2 cellular contexts compared by ENCODE assay signal in the genomic region with DNA sequence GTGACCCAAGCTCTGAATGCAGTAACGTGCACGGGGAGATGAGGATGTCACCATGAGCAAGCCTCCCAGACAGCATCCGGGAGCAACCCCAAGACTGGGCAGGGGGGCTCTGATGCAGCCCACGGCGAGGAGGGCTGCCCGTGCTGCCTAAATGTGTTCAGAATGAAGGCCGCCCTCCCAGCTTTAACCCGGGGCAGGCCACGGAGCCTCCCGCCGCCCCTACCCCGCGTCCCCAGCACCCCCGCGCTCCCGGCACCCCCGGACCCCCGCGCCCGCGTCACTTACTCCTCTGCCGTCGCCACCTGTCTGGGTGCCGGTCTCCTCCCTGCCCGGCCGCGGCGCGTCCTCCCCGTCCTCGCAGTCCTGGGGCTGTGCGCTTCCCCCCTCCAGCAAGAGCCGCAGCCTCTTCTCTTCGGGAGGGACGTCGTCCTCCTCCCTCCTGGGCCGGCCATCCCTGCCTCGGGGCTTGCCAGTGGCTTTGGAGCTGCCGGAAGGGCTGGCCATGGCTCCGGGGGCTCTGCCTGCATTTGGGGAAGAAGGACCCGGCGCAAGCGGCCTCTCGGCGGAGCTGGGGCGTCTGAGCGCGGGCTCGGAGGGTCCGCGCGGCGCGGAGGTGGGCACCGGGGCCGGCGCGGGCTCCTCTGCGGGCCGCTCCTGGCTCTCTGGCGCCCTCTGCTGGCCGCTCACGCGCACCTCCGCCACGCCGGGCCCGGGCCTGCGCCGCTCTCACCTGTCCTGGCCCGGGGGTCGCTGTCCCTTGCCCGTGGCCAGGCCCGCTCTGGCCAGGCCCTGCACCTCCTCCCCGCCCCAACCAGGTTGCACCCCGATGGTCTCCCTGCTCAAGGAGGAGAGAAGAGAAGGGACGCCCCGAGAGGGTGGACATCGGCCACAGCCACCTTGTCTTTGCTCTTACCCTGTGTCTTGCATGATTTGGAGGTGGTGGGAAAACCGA.
TF ChIP-seq lines count a peak whose summit lies in the region.

No MANE protein-coding gene starts in this region.

TF ChIP-seq in HEK293, 187 proteins besides CTCF, POLR2A, EP300 and RAD21:
- TF ChIP-seq ZNF677 (tag by site-specific recombination; IDR thresholded peaks at IDR 0.05): peak; percentile 29; the same call in 1 of the 2 replicates
- TF ChIP-seq, protein P1, sequence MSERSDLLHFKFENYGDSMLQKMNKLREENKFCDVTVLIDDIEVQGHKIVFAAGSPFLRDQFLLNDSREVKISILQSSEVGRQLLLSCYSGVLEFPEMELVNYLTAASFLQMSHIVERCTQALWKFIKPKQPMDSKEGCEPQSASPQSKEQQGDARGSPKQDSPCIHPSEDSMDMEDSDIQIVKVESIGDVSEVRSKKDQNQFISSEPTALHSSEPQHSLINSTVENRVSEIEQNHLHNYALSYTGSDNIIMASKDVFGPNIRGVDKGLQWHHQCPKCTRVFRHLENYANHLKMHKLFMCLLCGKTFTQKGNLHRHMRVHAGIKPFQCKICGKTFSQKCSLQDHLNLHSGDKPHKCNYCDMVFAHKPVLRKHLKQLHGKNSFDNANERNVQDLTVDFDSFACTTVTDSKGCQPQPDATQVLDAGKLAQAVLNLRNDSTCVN (tag by site-specific recombination; optimal IDR thresholded peaks at IDR 0.05): peak; percentile 93
- TF ChIP-seq GLIS2 (tag by site-specific recombination; IDR thresholded peaks at IDR 0.05): 0 out of 2 replicates have a peak, but pooled peaks have one; percentile 30
- TF ChIP-seq, protein P2, sequence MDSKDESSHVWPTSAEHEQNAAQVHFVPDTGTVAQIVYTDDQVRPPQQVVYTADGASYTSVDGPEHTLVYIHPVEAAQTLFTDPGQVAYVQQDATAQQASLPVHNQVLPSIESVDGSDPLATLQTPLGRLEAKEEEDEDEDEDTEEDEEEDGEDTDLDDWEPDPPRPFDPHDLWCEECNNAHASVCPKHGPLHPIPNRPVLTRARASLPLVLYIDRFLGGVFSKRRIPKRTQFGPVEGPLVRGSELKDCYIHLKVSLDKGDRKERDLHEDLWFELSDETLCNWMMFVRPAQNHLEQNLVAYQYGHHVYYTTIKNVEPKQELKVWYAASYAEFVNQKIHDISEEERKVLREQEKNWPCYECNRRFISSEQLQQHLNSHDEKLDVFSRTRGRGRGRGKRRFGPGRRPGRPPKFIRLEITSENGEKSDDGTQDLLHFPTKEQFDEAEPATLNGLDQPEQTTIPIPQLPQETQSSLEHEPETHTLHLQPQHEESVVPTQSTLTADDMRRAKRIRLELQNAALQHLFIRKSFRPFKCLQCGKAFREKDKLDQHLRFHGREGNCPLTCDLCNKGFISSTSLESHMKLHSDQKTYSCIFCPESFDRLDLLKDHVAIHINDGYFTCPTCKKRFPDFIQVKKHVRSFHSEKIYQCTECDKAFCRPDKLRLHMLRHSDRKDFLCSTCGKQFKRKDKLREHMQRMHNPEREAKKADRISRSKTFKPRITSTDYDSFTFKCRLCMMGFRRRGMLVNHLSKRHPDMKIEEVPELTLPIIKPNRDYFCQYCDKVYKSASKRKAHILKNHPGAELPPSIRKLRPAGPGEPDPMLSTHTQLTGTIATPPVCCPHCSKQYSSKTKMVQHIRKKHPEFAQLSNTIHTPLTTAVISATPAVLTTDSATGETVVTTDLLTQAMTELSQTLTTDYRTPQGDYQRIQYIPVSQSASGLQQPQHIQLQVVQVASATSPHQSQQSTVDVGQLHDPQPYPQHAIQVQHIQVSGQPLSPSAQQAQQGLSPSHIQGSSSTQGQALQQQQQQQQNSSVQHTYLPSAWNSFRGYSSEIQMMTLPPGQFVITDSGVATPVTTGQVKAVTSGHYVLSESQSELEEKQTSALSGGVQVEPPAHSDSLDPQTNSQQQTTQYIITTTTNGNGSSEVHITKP (tag by site-specific recombination; IDR thresholded peaks at IDR 0.05): peak; percentile 57
- 0 out of 2 replicates have a peak, but pooled peaks have one; percentile 41 for TF ChIP-seq ZBTB8A (tag by site-specific recombination; IDR thresholded peaks at IDR 0.05)
- TF ChIP-seq, protein P3, sequence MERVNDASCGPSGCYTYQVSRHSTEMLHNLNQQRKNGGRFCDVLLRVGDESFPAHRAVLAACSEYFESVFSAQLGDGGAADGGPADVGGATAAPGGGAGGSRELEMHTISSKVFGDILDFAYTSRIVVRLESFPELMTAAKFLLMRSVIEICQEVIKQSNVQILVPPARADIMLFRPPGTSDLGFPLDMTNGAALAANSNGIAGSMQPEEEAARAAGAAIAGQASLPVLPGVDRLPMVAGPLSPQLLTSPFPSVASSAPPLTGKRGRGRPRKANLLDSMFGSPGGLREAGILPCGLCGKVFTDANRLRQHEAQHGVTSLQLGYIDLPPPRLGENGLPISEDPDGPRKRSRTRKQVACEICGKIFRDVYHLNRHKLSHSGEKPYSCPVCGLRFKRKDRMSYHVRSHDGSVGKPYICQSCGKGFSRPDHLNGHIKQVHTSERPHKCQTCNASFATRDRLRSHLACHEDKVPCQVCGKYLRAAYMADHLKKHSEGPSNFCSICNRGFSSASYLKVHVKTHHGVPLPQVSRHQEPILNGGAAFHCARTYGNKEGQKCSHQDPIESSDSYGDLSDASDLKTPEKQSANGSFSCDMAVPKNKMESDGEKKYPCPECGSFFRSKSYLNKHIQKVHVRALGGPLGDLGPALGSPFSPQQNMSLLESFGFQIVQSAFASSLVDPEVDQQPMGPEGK (tag by site-specific recombination; IDR thresholded peaks at IDR 0.05): peak; percentile 53; the same call in 1 of the 2 replicates
- TF ChIP-seq, protein P4, sequence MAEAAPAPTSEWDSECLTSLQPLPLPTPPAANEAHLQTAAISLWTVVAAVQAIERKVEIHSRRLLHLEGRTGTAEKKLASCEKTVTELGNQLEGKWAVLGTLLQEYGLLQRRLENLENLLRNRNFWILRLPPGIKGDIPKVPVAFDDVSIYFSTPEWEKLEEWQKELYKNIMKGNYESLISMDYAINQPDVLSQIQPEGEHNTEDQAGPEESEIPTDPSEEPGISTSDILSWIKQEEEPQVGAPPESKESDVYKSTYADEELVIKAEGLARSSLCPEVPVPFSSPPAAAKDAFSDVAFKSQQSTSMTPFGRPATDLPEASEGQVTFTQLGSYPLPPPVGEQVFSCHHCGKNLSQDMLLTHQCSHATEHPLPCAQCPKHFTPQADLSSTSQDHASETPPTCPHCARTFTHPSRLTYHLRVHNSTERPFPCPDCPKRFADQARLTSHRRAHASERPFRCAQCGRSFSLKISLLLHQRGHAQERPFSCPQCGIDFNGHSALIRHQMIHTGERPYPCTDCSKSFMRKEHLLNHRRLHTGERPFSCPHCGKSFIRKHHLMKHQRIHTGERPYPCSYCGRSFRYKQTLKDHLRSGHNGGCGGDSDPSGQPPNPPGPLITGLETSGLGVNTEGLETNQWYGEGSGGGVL (tag by site-specific recombination; IDR thresholded peaks at IDR 0.05): 0 out of 2 replicates have a peak, but pooled peaks have one; percentile 37
- TF ChIP-seq ZNF561 (tag by site-specific recombination; IDR thresholded peaks at IDR 0.05; ENCODE audit: borderline replicate concordance): peak; percentile 75; the same call in 1 of the 2 replicates
- peak; percentile 68 for TF ChIP-seq ZSCAN30 (tag by site-specific recombination; IDR thresholded peaks at IDR 0.05)
- TF ChIP-seq ZNF335 (tag by site-specific recombination; conservative IDR thresholded peaks at IDR 0.05): peak; percentile 81
- TF ChIP-seq ZNF341 (tag by site-specific recombination; IDR thresholded peaks at IDR 0.05; ENCODE audit: low read depth): peak; percentile 48

TF ChIP-seq in K562, 482 proteins besides CTCF, POLR2A, EP300 and RAD21:
- TF ChIP-seq L3MBTL2 (IDR thresholded peaks at IDR 0.05) (peak; percentile 40; the same call in 1 of the 2 replicates), RB1 (IDR thresholded peaks at IDR 0.05; ENCODE audit: low read depth) (peak; percentile 55; the same call in 1 of the 2 replicates), CTBP1 (IDR thresholded peaks at IDR 0.05; ENCODE audit: borderline replicate concordance) (0 out of 2 replicates have a peak, but pooled peaks have one; percentile 15), NRF1 (conservative IDR thresholded peaks at IDR 0.05 in 1 of 2, IDR thresholded peaks at IDR 0.05 in 1 of 2) (peak; percentile 56 to 59), CREM (IDR thresholded peaks at IDR 0.05; ENCODE audit: low read depth) (0 out of 2 replicates have a peak, but pooled peaks have one; percentile 4), CXXC5 (CRISPR knock-in tag; IDR thresholded peaks at IDR 0.05) (peak; percentile 44), SMC3 (conservative IDR thresholded peaks at IDR 0.05; ENCODE audit: insufficient read depth, low read depth, low read length) (0 out of 2 replicates have a peak, but pooled peaks have one; percentile 43), ZBTB7A (IDR thresholded peaks at IDR 0.05; ENCODE audit: borderline replicate concordance, control insufficient read depth, low read depth, low read length) (peak; percentile 79; the same call in 1 of the 2 replicates), MAZ (CRISPR knock-in tag; conservative IDR thresholded peaks at IDR 0.05 in 1 of 2, IDR thresholded peaks at IDR 0.05 in 1 of 2) (0 out of 4 replicates have a peak, but pooled peaks of 1 of the 2 experiments have one; percentile 54)
- TF ChIP-seq, protein P5, sequence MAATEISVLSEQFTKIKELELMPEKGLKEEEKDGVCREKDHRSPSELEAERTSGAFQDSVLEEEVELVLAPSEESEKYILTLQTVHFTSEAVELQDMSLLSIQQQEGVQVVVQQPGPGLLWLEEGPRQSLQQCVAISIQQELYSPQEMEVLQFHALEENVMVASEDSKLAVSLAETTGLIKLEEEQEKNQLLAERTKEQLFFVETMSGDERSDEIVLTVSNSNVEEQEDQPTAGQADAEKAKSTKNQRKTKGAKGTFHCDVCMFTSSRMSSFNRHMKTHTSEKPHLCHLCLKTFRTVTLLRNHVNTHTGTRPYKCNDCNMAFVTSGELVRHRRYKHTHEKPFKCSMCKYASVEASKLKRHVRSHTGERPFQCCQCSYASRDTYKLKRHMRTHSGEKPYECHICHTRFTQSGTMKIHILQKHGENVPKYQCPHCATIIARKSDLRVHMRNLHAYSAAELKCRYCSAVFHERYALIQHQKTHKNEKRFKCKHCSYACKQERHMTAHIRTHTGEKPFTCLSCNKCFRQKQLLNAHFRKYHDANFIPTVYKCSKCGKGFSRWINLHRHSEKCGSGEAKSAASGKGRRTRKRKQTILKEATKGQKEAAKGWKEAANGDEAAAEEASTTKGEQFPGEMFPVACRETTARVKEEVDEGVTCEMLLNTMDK (IDR thresholded peaks at IDR 0.05; ENCODE audit: borderline replicate concordance, insufficient read depth, low read depth, low read length, poor library complexity, severe bottlenecking): peak; percentile 47
